In genomic region chr17:34312080-34312479, GRCh38 we compare ENCODE assay signal across 20 cellular contexts. TPM values are rescaled to one million over a fixed set of nuclear protein-coding genes. Genes with fewer than 3 reads are reported as not detected.
DNase-seq lines count a peak whose midpoint lies in the region; ATAC-seq and TF ChIP-seq lines count a peak whose summit lies in the region.
"Had no signal": no experiment of that assay in that cellular context is flagged by ENCODE, and none has a peak within 500 bp of the region (broad histone marks: within the 10 kb centered on the region; RNA-seq: fewer than 3 reads in every experiment).

No MANE protein-coding gene starts in this region.

- H3K4me3 ChIP-seq in ACC112 (ENCODE audit: low read depth, low read length) (no peak overlapping the region), foreskin fibroblast (ENCODE audit: low read depth in 1 of 2, low read length in 2 of 2) (no peak overlapping the region)
- H3K4me3 ChIP-seq: coronary artery, thyroid gland had no signal

- H3K79me2 ChIP-seq in ACC112 (ENCODE audit: control insufficient read depth, insufficient read depth, low read length, unreplicated experiment), result no peaks in the 10 kb centered on the region

- H3K27ac Mint-ChIP-seq in osteocyte (ENCODE audit: unreplicated experiment), result peak overlapping the region; percentile 11
- no peak overlapping the region for H3K27ac Mint-ChIP-seq in T-helper 2 cell treated with Interferon-gamma antibody and Interleukin-4, amounts not matched to agents 5 μg/mL and 100 μg/mL, for 36 hours
- H3K27ac Mint-ChIP-seq: activated CD4-positive, alpha-beta memory T cell treated with anti-CD3 and anti-CD28 coated beads, Interleukin-2, amount 10 ng/mL, durations not matched to agents 7 days and 5 days; activated T-helper 17 cell treated with anti-CD3 and anti-CD28 coated beads, Interleukin-2, amount 50 U/mL, for 72 hours had no signal

- ATAC-seq in SK-N-SH treated with all-trans-retinoic acid at 6 μM for 48 hours, result peak; percentile 46; the same call in 2 of the 3 replicates
- ATAC-seq in HG03442 (IDR thresholded peaks at IDR 0.05; ENCODE audit: unreplicated experiment), result no peak
- ATAC-seq in GM21423 (IDR thresholded peaks at IDR 0.05; ENCODE audit: unreplicated experiment), result no peak
- ATAC-seq: activated T-helper 17 cell treated with anti-CD3 and anti-CD28 coated beads, Interleukin-2, amount 50 U/mL, for 72 hours; foreskin keratinocyte had no signal

- no peaks in the 10 kb centered on the region for H3K27me3 ChIP-seq in ACC112 (ENCODE audit: insufficient read depth, low read length)
- H3K27me3 ChIP-seq: thyroid gland had no signal

- peaks cover 73% of the 10 kb centered on the region for H3K4me1 ChIP-seq in ACC112 (ENCODE audit: control insufficient read depth, insufficient read depth, low read length, unreplicated experiment)
- H3K4me1 ChIP-seq: Caco-2, foreskin keratinocyte had no signal

- H3K4me3 Mint-ChIP-seq in osteocyte (ENCODE audit: unreplicated experiment), result no peak overlapping the region
- no peak overlapping the region for H3K4me3 Mint-ChIP-seq in T-helper 2 cell treated with Interferon-gamma antibody and Interleukin-4, amounts not matched to agents 5 μg/mL and 100 μg/mL, for 36 hours
- H3K4me3 Mint-ChIP-seq: activated CD4-positive, alpha-beta memory T cell treated with anti-CD3 and anti-CD28 coated beads, Interleukin-2, amount 10 ng/mL, durations not matched to agents 7 days and 5 days; activated T-helper 17 cell treated with anti-CD3 and anti-CD28 coated beads, Interleukin-2, amount 50 U/mL, for 72 hours; IgD-negative memory B cell had no signal

- H3K9me3 Mint-ChIP-seq in osteocyte (ENCODE audit: unreplicated experiment), result no peaks in the 10 kb centered on the region
- no peaks in the 10 kb centered on the region for H3K9me3 Mint-ChIP-seq in T-helper 2 cell treated with Interferon-gamma antibody and Interleukin-4, amounts not matched to agents 5 μg/mL and 100 μg/mL, for 36 hours
- H3K9me3 Mint-ChIP-seq: activated CD4-positive, alpha-beta memory T cell treated with anti-CD3 and anti-CD28 coated beads, Interleukin-2, amount 10 ng/mL, durations not matched to agents 7 days and 5 days; activated T-helper 17 cell treated with anti-CD3 and anti-CD28 coated beads, Interleukin-2, amount 50 U/mL, for 72 hours; IgD-negative memory B cell had no signal

- peaks cover 45% of the 10 kb centered on the region for H3K4me1 Mint-ChIP-seq in osteocyte (ENCODE audit: unreplicated experiment)
- peaks cover 2% of the 10 kb centered on the region for H3K4me1 Mint-ChIP-seq in T-helper 2 cell treated with Interferon-gamma antibody and Interleukin-4, amounts not matched to agents 5 μg/mL and 100 μg/mL, for 36 hours (ENCODE audit: low read depth)
- H3K4me1 Mint-ChIP-seq: activated T-helper 17 cell treated with anti-CD3 and anti-CD28 coated beads, Interleukin-2, amount 50 U/mL, for 72 hours had no signal

- H3K36me3 Mint-ChIP-seq in osteocyte (ENCODE audit: unreplicated experiment), result no peaks in the 10 kb centered on the region
- H3K36me3 Mint-ChIP-seq in T-helper 2 cell treated with Interferon-gamma antibody and Interleukin-4, amounts not matched to agents 5 μg/mL and 100 μg/mL, for 36 hours (ENCODE audit: low read depth), result no peaks in the 10 kb centered on the region
- H3K36me3 Mint-ChIP-seq: IgD-negative memory B cell had no signal

- peak overlapping the region; percentile 79 for H3K27ac ChIP-seq in ACC112 (ENCODE audit: low read depth, low read length)
- H3K27ac ChIP-seq in caudate nucleus (ENCODE audit: low read depth, low read length), result no peak overlapping the region
- H3K27ac ChIP-seq: foreskin keratinocyte, thyroid gland had no signal

- peak; percentile 71 to 76 for DNase-seq in foreskin fibroblast
- no peak for DNase-seq in osteocyte (ENCODE audit: extremely low spot score, unreplicated experiment)
- DNase-seq in T-helper 2 cell treated with Interferon-gamma antibody and Interleukin-4, amounts not matched to agents 5 μg/mL and 100 μg/mL, for 36 hours (ENCODE audit: low spot score), result no peak
- DNase-seq in caudate nucleus (lab: John Stamatoyannopoulos, UW), result no peak
- DNase-seq: activated CD4-positive, alpha-beta memory T cell treated with anti-CD3 and anti-CD28 coated beads, Interleukin-2, amount 10 ng/mL, durations not matched to agents 7 days and 5 days; amniotic stem cell; Caco-2; NCI-H2171 treated with DMSO at 0.1 percent for 48 hours; posterior cingulate gyrus; SIG-M5; thyroid gland had no signal

- peaks cover 7% of the 10 kb centered on the region for H3K27me3 Mint-ChIP-seq in osteocyte (ENCODE audit: unreplicated experiment)
- H3K27me3 Mint-ChIP-seq in T-helper 2 cell treated with Interferon-gamma antibody and Interleukin-4, amounts not matched to agents 5 μg/mL and 100 μg/mL, for 36 hours (ENCODE audit: low read depth), result peaks cover 33% of the 10 kb centered on the region

- H2AFZ ChIP-seq in ACC112 (ENCODE audit: low read length, unreplicated experiment), result no peak overlapping the region

- H3K36me3 ChIP-seq in ACC112 (ENCODE audit: insufficient read depth, low read length), result no peaks in the 10 kb centered on the region
- H3K36me3 ChIP-seq: thyroid gland had no signal

- TF ChIP-seq CTCF in foreskin fibroblast (IDR thresholded peaks at IDR 0.05; ENCODE audit: low read depth, low read length) (no peak), osteocyte (IDR thresholded peaks at IDR 0.05) (no peak)

TF ChIP-seq in SK-N-SH treated with all-trans-retinoic acid at 6 μM for 48 hours, 23 proteins besides CTCF, POLR2A, EP300 and RAD21:
- TF ChIP-seq, protein P1, sequence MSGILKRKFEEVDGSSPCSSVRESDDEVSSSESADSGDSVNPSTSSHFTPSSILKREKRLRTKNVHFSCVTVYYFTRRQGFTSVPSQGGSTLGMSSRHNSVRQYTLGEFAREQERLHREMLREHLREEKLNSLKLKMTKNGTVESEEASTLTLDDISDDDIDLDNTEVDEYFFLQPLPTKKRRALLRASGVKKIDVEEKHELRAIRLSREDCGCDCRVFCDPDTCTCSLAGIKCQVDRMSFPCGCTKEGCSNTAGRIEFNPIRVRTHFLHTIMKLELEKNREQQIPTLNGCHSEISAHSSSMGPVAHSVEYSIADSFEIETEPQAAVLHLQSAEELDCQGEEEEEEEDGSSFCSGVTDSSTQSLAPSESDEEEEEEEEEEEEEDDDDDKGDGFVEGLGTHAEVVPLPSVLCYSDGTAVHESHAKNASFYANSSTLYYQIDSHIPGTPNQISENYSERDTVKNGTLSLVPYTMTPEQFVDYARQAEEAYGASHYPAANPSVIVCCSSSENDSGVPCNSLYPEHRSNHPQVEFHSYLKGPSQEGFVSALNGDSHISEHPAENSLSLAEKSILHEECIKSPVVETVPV (CRISPR knock-in tag; IDR thresholded peaks at IDR 0.05), result no peak
- TF ChIP-seq ZFP3 (CRISPR knock-in tag; IDR thresholded peaks at IDR 0.05), result no peak
- TF ChIP-seq ZC3H10 (CRISPR knock-in tag; IDR thresholded peaks at IDR 0.05), result no peak
- TF ChIP-seq TOX (CRISPR knock-in tag; IDR thresholded peaks at IDR 0.05; ENCODE audit: borderline replicate concordance), result no peak
TF ChIP-seq in SK-N-SH treated with all-trans-retinoic acid at 6 μM for 48 hours: peak in this region for 0.

RNA-seq across cellular contexts. Expression of gene CCL8, which starts 7.2 kb away (rescaled TPM):
- not detected in 2 replicates for total RNA-seq in osteocyte
- total RNA-seq: activated CD4-positive, alpha-beta memory T cell treated with anti-CD3 and anti-CD28 coated beads, Interleukin-2, amount 10 ng/mL, durations not matched to agents 7 days and 5 days; activated T-helper 17 cell treated with anti-CD3 and anti-CD28 coated beads, Interleukin-2, amount 50 U/mL, for 72 hours; Caco-2; foreskin keratinocyte; mononuclear cell; thyroid gland had no signal

RNA-seq across cellular contexts. Expression of gene CCL11, which starts 26.5 kb away (rescaled TPM):
- not detected in 2 replicates for total RNA-seq in osteocyte
- total RNA-seq: activated CD4-positive, alpha-beta memory T cell treated with anti-CD3 and anti-CD28 coated beads, Interleukin-2, amount 10 ng/mL, durations not matched to agents 7 days and 5 days; activated T-helper 17 cell treated with anti-CD3 and anti-CD28 coated beads, Interleukin-2, amount 50 U/mL, for 72 hours; Caco-2; foreskin keratinocyte; mononuclear cell; thyroid gland had no signal

RNA-seq across cellular contexts. Expression of gene CCL7, which starts 42.1 kb away (rescaled TPM):
- total RNA-seq in osteocyte, result not detected in 2 replicates
- total RNA-seq: activated CD4-positive, alpha-beta memory T cell treated with anti-CD3 and anti-CD28 coated beads, Interleukin-2, amount 10 ng/mL, durations not matched to agents 7 days and 5 days; activated T-helper 17 cell treated with anti-CD3 and anti-CD28 coated beads, Interleukin-2, amount 50 U/mL, for 72 hours; Caco-2; foreskin keratinocyte; thyroid gland had no signal

RNA-seq across cellular contexts. Expression of gene CCL13, which starts 44.2 kb away (rescaled TPM):
- not detected in 2 replicates for total RNA-seq in osteocyte
- total RNA-seq: activated CD4-positive, alpha-beta memory T cell treated with anti-CD3 and anti-CD28 coated beads, Interleukin-2, amount 10 ng/mL, durations not matched to agents 7 days and 5 days; activated T-helper 17 cell treated with anti-CD3 and anti-CD28 coated beads, Interleukin-2, amount 50 U/mL, for 72 hours; Caco-2; foreskin keratinocyte; mononuclear cell had no signal

RNA-seq across cellular contexts. Expression of gene CCL1, which starts 51.0 kb away (rescaled TPM):
- total RNA-seq in osteocyte, result not detected in 2 replicates
- total RNA-seq: Caco-2, foreskin keratinocyte, mononuclear cell, thyroid gland had no signal

Comparison
In these comparisons a context has a peak if more than half of its experiments do, and no peak if none do; other contexts are left out.
1. DNase-seq: peak in foreskin fibroblast (2 of 2); none in osteocyte (single experiment), T-helper 2 cell treated with Interferon-gamma antibody and Interleukin-4, amounts not matched to agents 5 μg/mL and 100 μg/mL, for 36 hours (single experiment) and caudate nucleus (0 of 61).